12 cellular contexts compared by ENCODE assay signal in genomic region chr18:76874643-76875389, GRCh38. TPM values are rescaled to one million over a fixed set of nuclear protein-coding genes. Genes with fewer than 3 reads are reported as not detected.
DNase-seq lines count a peak whose midpoint lies in the region; ATAC-seq and TF ChIP-seq lines count a peak whose summit lies in the region.
"Had no signal": no experiment of that assay in that cellular context is flagged by ENCODE, and none has a peak within 500 bp of the region (broad histone marks: within the 10 kb centered on the region; RNA-seq: fewer than 3 reads in every experiment).

No MANE protein-coding gene starts in this region.

- H3K27me3 ChIP-seq in ectodermal cell (ENCODE audit: control insufficient read depth, insufficient read depth, low read length, poor library complexity, severe bottlenecking): no peaks in the 10 kb centered on the region
- no peaks in the 10 kb centered on the region for H3K27me3 ChIP-seq in gastroesophageal sphincter
- H3K27me3 ChIP-seq: BLaER1 treated with 17β-estradiol and CSF1 and Interleukin-3, amounts not matched to agents 10 nM and 100 nM; brain microvascular endothelial cell had no signal

- H3K4me3 Mint-ChIP-seq in T-cell: peak overlapping the region in 2 of 3 donors; percentile 14 to 48

- H3K36me3 ChIP-seq in ectodermal cell (ENCODE audit: control insufficient read depth, insufficient read depth, low read length) (no peaks in the 10 kb centered on the region), gastroesophageal sphincter (peaks cover 0 to 72% of the 10 kb centered on the region in 2 donors)
- H3K36me3 ChIP-seq: brain microvascular endothelial cell had no signal

- TF ChIP-seq POLR2A in gastroesophageal sphincter (IDR thresholded peaks at IDR 0.05): no peak

- no peak for TF ChIP-seq EP300 in gastroesophageal sphincter (IDR thresholded peaks at IDR 0.05)

- peak; percentile 59 for DNase-seq in stimulated activated CD4-positive, alpha-beta T cell treated with anti-CD3 and anti-CD28 coated beads, Interleukin-15, amount 100 ng/mL, for 24 hours
- no peak for DNase-seq in stimulated activated CD4-positive, alpha-beta T cell treated with anti-CD3 and anti-CD28 coated beads, Interleukin-12 subunit alpha, Interleukin-12 subunit beta, amount 100 ng/mL, for 4 hours
- peak in 11 of 34 experiments; percentile 6 to 27 (median 15) for DNase-seq in T-cell
- DNase-seq in GOT3 (lab: John Stamatoyannopoulos, UW): no peak
- DNase-seq in UCSD-AML1 (lab: John Stamatoyannopoulos, UW; ENCODE audit: unreplicated experiment): no peak
- no peak for DNase-seq in activated CD8-positive, alpha-beta memory T cell treated with anti-CD3 and anti-CD28 coated beads for 24 hours

- H3K4me3 ChIP-seq in ectodermal cell (ENCODE audit: insufficient read depth, low read depth, low read length) (no peak overlapping the region), gastroesophageal sphincter (no peak overlapping the region)
- H3K4me3 ChIP-seq: BLaER1 treated with 17β-estradiol and CSF1 and Interleukin-3, amounts not matched to agents 10 nM and 100 nM; psoas muscle had no signal

- 86% methylated on average over 13 of the region's 13 CpGs for WGBS in ectodermal cell, 2 experiments
- 80 to 85% methylated on average over 9 to 13 of the region's 13 CpGs for WGBS in gastroesophageal sphincter (ENCODE audit: low coverage in 1 of 2), 2 donors

- POLR2A ChIA-PET in T-cell (lab: Charles Lee): no interaction called here

- H3K27me3 Mint-ChIP-seq in T-cell: no peaks in the 10 kb centered on the region

- peaks cover 0 to 14% (median 10%) of the 10 kb centered on the region in 3 donors for H3K4me1 Mint-ChIP-seq in T-cell

- H3K36me3 Mint-ChIP-seq in T-cell: peaks cover 58% of the 10 kb centered on the region

- TF ChIP-seq CTCF in gastroesophageal sphincter (IDR thresholded peaks at IDR 0.05): no peak

- H3K4me1 ChIP-seq in ectodermal cell (ENCODE audit: control insufficient read depth, insufficient read depth, low read length) (no peaks in the 10 kb centered on the region), gastroesophageal sphincter (no peaks in the 10 kb centered on the region)
- H3K4me1 ChIP-seq: BLaER1 treated with 17β-estradiol and CSF1 and Interleukin-3, amounts not matched to agents 10 nM and 100 nM; psoas muscle had no signal

- CTCF ChIA-PET in T-cell (lab: Charles Lee): interaction anchor here (0.6 to 1.0 kb wide), 3 partner anchors 38 to 776 kb away, joined by 3 to 5 read pairs (median 3); no protein-coding TSS in a partner anchor

- no peaks in the 10 kb centered on the region for H3K9me3 Mint-ChIP-seq in T-cell

- H3K27ac ChIP-seq in ectodermal cell (ENCODE audit: insufficient read depth, low read depth, low read length, poor library complexity, severe bottlenecking) (peak overlapping the region; percentile 16), gastroesophageal sphincter (no peak overlapping the region)
- H3K27ac ChIP-seq: BLaER1 treated with 17β-estradiol and CSF1 and Interleukin-3, amounts not matched to agents 10 nM and 100 nM; brain microvascular endothelial cell; psoas muscle had no signal

- ATAC-seq in T-cell (replicated peaks in 1 of 4) (peak; percentile 65 to 86 (median 78)), gastroesophageal sphincter (no peak)
- ATAC-seq: Right ventricle myocardium inferior had no signal

- peak overlapping the region; percentile 70 to 85 for H3K27ac Mint-ChIP-seq in T-cell

- H3K9me3 ChIP-seq in ectodermal cell (ENCODE audit: control insufficient read depth, low read length) (no peaks in the 10 kb centered on the region), gastroesophageal sphincter (no peaks in the 10 kb centered on the region)
- H3K9me3 ChIP-seq: BLaER1 treated with 17β-estradiol and CSF1 and Interleukin-3, amounts not matched to agents 10 nM and 100 nM; psoas muscle had no signal

RNA-seq across cellular contexts. Expression of gene ZNF236, which starts 52.5 kb away (rescaled TPM):
- 10 to 100 TPM; 24.6 to 33.3 (median 28.4) TPM for total RNA-seq in T-cell
- polyA plus RNA-seq in ectodermal cell (2013, experiment 1 of 4): 12.7 TPM
- polyA plus RNA-seq in ectodermal cell (2013, experiment 2 of 4): 13.2 TPM
- 7.7 TPM for polyA plus RNA-seq in ectodermal cell (2013, experiment 3 of 4)
- polyA plus RNA-seq in ectodermal cell (2013, experiment 4 of 4): 8.1 TPM
- total RNA-seq in gastroesophageal sphincter: 10 to 100 TPM in 3 of 4 donors, 1 to 10 TPM in 1; 8.5 to 26.8 (median 16.8) TPM
